14 cellular contexts compared by ENCODE assay signal in the genomic region with DNA sequence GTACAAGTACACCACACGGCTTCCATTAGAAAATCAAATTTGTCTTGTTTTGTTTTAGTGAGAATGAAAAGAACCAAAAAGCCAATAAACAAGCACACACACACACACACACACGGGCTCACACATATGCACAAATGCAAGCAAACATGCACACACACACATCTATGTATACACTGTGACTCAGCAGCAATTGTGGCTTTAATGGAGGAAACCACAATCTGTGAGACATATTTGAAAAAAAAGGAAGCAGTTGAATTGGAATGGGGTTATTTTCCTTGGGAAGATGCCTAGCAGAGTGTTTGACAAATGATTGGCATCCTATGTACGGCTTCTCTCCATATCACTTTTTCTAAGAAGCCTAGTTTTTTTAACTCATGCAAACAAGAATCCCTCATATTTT.
DNase-seq lines count a peak whose midpoint lies in the region; TF ChIP-seq lines count a peak whose summit lies in the region.
"Had no signal": no experiment of that assay in that cellular context is flagged by ENCODE, and none has a peak within 500 bp of the region (broad histone marks: within the 10 kb centered on the region; RNA-seq: fewer than 3 reads in every experiment).

No MANE protein-coding gene starts in this region.

- BruUV-seq in A673 (replicated peaks; lab: Mats Ljungman, UMichigan): no TSS peak

- no peak overlapping the region for H3K27ac ChIP-seq in A673 (ENCODE audit: low read depth, low read length, poor library complexity, severe bottlenecking)
- H3K27ac ChIP-seq: A549, coronary artery, thyroid gland had no signal

- H3K4me3 ChIP-seq in choroid plexus epithelial cell (ENCODE audit: low read depth, low read length) (no peak overlapping the region), A673 (ENCODE audit: low read depth, low read length, poor library complexity, severe bottlenecking) (no peak overlapping the region)
- H3K4me3 ChIP-seq: A549, coronary artery, thyroid gland had no signal

- H3K27me3 ChIP-seq in A673 (replicated peaks; ENCODE audit: insufficient read depth, low read depth, low read length, poor library complexity): no peaks in the 10 kb centered on the region
- H3K27me3 ChIP-seq: thyroid gland had no signal

- H3K4me1 ChIP-seq in A673 (ENCODE audit: insufficient read depth, low read length, poor library complexity, severe bottlenecking): no peaks in the 10 kb centered on the region
- H3K4me1 ChIP-seq: A549, thyroid gland had no signal

- TF ChIP-seq CTCF in choroid plexus epithelial cell (conservative IDR thresholded peaks at IDR 0.05; ENCODE audit: low read depth, low read length) (no peak), A673 (conservative IDR thresholded peaks at IDR 0.05; ENCODE audit: low read depth, low read length) (no peak)

- H3K9me3 ChIP-seq in A673 (ENCODE audit: low read depth, low read length, poor library complexity, severe bottlenecking): no peaks in the 10 kb centered on the region
- H3K9me3 ChIP-seq: A549, thyroid gland had no signal

- DNase-seq in SKM-1 treated with dmso at 0.1 percent for 144 hours (lab: John Stamatoyannopoulos, UW; ENCODE audit: unreplicated experiment): peak; percentile 33
- no peak for DNase-seq in SKM-1 (lab: John Stamatoyannopoulos, UW; ENCODE audit: unreplicated experiment)
- DNase-seq in RKO (ENCODE audit: low spot score): peak; percentile 18
- DNase-seq in choroid plexus epithelial cell (ENCODE audit: low read depth): peak; percentile 67
- DNase-seq in stromal cell of bone marrow (ENCODE audit: low read depth): peak; percentile 56
- no peak for DNase-seq in HPDE6-E6E7 (ENCODE audit: extremely low spot score)
- no peak for DNase-seq in COLO668 (lab: John Stamatoyannopoulos, UW; ENCODE audit: unreplicated experiment)
- no peak for DNase-seq in A673 (ENCODE audit: low spot score)
- DNase-seq: Calu3, NCI-H510A treated with DMSO at 0.1 percent for 48 hours, Right ventricle myocardium superior, thyroid gland had no signal

- POLR2A ChIA-PET in A673 (lab: Charles Lee; ENCODE audit: low non-redundant PET): no interaction called here

- CTCF ChIA-PET in A673 (lab: Charles Lee): no interaction called here

- intact Hi-C loops in A673 (cut with micrococcal nuclease; ENCODE audit: unreplicated experiment): loop anchor here (5.0 to 10.0 kb wide), 5 partner anchors 418 to 925 kb away; no protein-coding TSS in a partner anchor

- no peaks in the 10 kb centered on the region for H3K36me3 ChIP-seq in A673 (ENCODE audit: insufficient read depth, low read length, poor library complexity, severe bottlenecking)
- H3K36me3 ChIP-seq: thyroid gland had no signal

Comparison
In these comparisons a context has a peak if more than half of its experiments do, and no peak if none do; other contexts are left out.
1. DNase-seq: peak in SKM-1 treated with dmso at 0.1 percent for 144 hours (single experiment), RKO (single experiment), choroid plexus epithelial cell (single experiment) and stromal cell of bone marrow (single experiment); none in SKM-1 (single experiment), HPDE6-E6E7 (single experiment), COLO668 (single experiment) and A673 (single experiment).